Comparison of ENCODE assay signal across 17 cellular contexts in the genomic region with DNA sequence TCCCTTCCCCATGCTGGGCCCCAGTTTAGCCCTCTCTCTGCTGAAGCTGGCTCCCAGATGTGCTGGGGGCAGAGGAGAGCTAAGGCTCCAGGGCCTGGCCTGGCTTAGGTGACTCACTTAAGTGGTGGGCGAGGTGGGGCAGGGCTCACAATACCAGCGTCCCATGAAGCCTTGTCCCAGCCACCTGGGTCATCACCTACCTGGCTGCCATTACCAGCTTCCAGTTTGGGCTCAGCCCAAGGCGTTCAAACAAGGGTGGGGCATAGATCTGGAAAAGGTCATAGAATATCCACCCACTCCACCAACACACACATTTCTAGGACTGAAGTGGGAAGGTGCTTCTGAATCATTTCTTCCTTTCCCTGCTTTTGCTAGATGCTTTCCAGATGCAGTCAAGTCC. TPM values are rescaled to one million over a fixed set of nuclear protein-coding genes. Genes with fewer than 3 reads are reported as not detected.
DNase-seq lines count a peak whose midpoint lies in the region; ATAC-seq, FAIRE-seq and TF ChIP-seq lines count a peak whose summit lies in the region.
"Had no signal": no experiment of that assay in that cellular context is flagged by ENCODE, and none has a peak within 500 bp of the region (broad histone marks: within the 10 kb centered on the region; RNA-seq: fewer than 3 reads in every experiment).

No MANE protein-coding gene starts in this region.

- H3K27me3 ChIP-seq in PC-3 (ENCODE audit: low read length) = no peaks in the 10 kb centered on the region
- peaks cover 52% of the 10 kb centered on the region for H3K27me3 ChIP-seq in transverse colon

- no peak for TF ChIP-seq EP300 in transverse colon (IDR thresholded peaks at IDR 0.05; ENCODE audit: low read depth)

- H3K36me3 ChIP-seq in PC-3 (ENCODE audit: low read depth, low read length) (no peaks in the 10 kb centered on the region), transverse colon (no peaks in the 10 kb centered on the region)

- H3K36me3 Mint-ChIP-seq in activated CD8-positive, alpha-beta memory T cell treated with anti-CD3 and anti-CD28 coated beads, Interleukin-2, amount 10 ng/mL, durations not matched to agents 7 days and 5 days = no peaks in the 10 kb centered on the region
- H3K36me3 Mint-ChIP-seq: CD8-positive, alpha-beta T cell had no signal

- POLR2A ChIA-PET in PC-3 (lab: Charles Lee; ENCODE audit: unreplicated experiment) = no interaction called here

- no peak for DNase-seq in GM12891 (ENCODE audit: insufficient read length, low spot score)
- peak; percentile 17 for DNase-seq in PC-3
- DNase-seq in transverse colon = peak; percentile 41
- DNase-seq in activated CD8-positive, alpha-beta memory T cell treated with anti-CD3 and anti-CD28 coated beads, Interleukin-2, amount 10 ng/mL, durations not matched to agents 7 days and 5 days = no peak
- DNase-seq in left ventricle myocardium superior = no peak
- DNase-seq: ACHN; AML-193; CD8-positive, alpha-beta T cell; Kasumi-1; NCI-H187; NCI-H446; NCI-H69; SIG-M5 had no signal

- H3K27ac ChIP-seq in PC-3 (ENCODE audit: low read length) (no peak overlapping the region), transverse colon (peak overlapping the region in 2 of 4 donors; percentile 10 to 15)

- intact Hi-C loops in PC-3 (cut with micrococcal nuclease) (no loop called here), transverse colon (cut with DNase I; ENCODE audit: low total_unique reads) (loop anchor here (5.0 kb wide), 1 partner anchor 1458 kb away; no protein-coding TSS in a partner anchor), left ventricle myocardium superior (cut with micrococcal nuclease) (no loop called here)

- H3F3A ChIP-seq in PC-3 (ENCODE audit: low read length, unreplicated experiment) = no peaks in the 10 kb centered on the region

- H4K20me1 ChIP-seq in PC-3 (ENCODE audit: low read length) = no peaks in the 10 kb centered on the region

- H3K9me3 ChIP-seq in PC-3 (ENCODE audit: low read length) (no peaks in the 10 kb centered on the region), transverse colon (no peaks in the 10 kb centered on the region)

- no peak for TF ChIP-seq CTCF in PC-3 (conservative IDR thresholded peaks at IDR 0.05; ENCODE audit: low read depth, low read length)
- no peak for TF ChIP-seq CTCF in transverse colon (IDR thresholded peaks at IDR 0.05)

- TF ChIP-seq POLR2A in GM12891 (IDR thresholded peaks at IDR 0.05; ENCODE audit: low read depth, low read length) (no peak), transverse colon (IDR thresholded peaks at IDR 0.05) (peak; percentile 13)

- no peaks in the 10 kb centered on the region for H3K9me2 ChIP-seq in PC-3 (replicated peaks; ENCODE audit: low read length)

- no peak overlapping the region for H3K4me2 ChIP-seq in PC-3 (ENCODE audit: low read length)

- no peak overlapping the region for H3K27ac Mint-ChIP-seq in activated CD8-positive, alpha-beta memory T cell treated with anti-CD3 and anti-CD28 coated beads, Interleukin-2, amount 10 ng/mL, durations not matched to agents 7 days and 5 days
- H3K27ac Mint-ChIP-seq: CD8-positive, alpha-beta T cell had no signal

- H3K4me3 Mint-ChIP-seq in activated CD8-positive, alpha-beta memory T cell treated with anti-CD3 and anti-CD28 coated beads, Interleukin-2, amount 10 ng/mL, durations not matched to agents 7 days and 5 days = no peak overlapping the region
- H3K4me3 Mint-ChIP-seq: CD8-positive, alpha-beta T cell had no signal

- peaks cover 57% of the 10 kb centered on the region for H3K27me3 Mint-ChIP-seq in activated CD8-positive, alpha-beta memory T cell treated with anti-CD3 and anti-CD28 coated beads, Interleukin-2, amount 10 ng/mL, durations not matched to agents 7 days and 5 days

- H3K4me1 Mint-ChIP-seq in activated CD8-positive, alpha-beta memory T cell treated with anti-CD3 and anti-CD28 coated beads, Interleukin-2, amount 10 ng/mL, durations not matched to agents 7 days and 5 days = peaks cover 20% of the 10 kb centered on the region

- in situ Hi-C loops in transverse colon (cut with MboI; ENCODE audit: low pct_ligation_motif_present in 1 of 4, low pct_unique_long_range_greater_than_20kb in 1 of 4, low sequenced_read_pairs in 3 of 4) = no loop called here

- no peaks in the 10 kb centered on the region for H3K9me3 Mint-ChIP-seq in activated CD8-positive, alpha-beta memory T cell treated with anti-CD3 and anti-CD28 coated beads, Interleukin-2, amount 10 ng/mL, durations not matched to agents 7 days and 5 days (ENCODE audit: low read depth)
- H3K9me3 Mint-ChIP-seq: CD8-positive, alpha-beta T cell had no signal

- no peak overlapping the region for H3K9ac ChIP-seq in PC-3 (ENCODE audit: low read length)

- ATAC-seq in PC-3 (no peak), esophagus mucosa (peak; percentile 60), left ventricle myocardium superior (no peak), GM21737 (IDR thresholded peaks at IDR 0.05; ENCODE audit: unreplicated experiment) (no peak)
- no peak for ATAC-seq in activated CD8-positive, alpha-beta memory T cell treated with anti-CD3 and anti-CD28 coated beads, Interleukin-2, amount 10 ng/mL, durations not matched to agents 7 days and 5 days
- ATAC-seq: CD8-positive, alpha-beta T cell had no signal

- FAIRE-seq in GM12891 (lab: Jason Lieb, UNC) = peak; percentile 76
- FAIRE-seq: GM18507, H54 had no signal

- H3K4me3 ChIP-seq in PC-3 (ENCODE audit: low read length) (no peak overlapping the region), transverse colon (no peak overlapping the region)

- H2AFZ ChIP-seq in PC-3 (ENCODE audit: low read length) = no peak overlapping the region

- BruUV-seq in PC-3 (replicated peaks; lab: Mats Ljungman, UMichigan) = no TSS peak

- H3K79me2 ChIP-seq in PC-3 (ENCODE audit: low read length) = no peaks in the 10 kb centered on the region

- CTCF ChIA-PET in PC-3 (lab: Charles Lee) = no interaction called here
- CTCF ChIA-PET in activated CD8-positive, alpha-beta memory T cell treated with anti-CD3 and anti-CD28 coated beads, Interleukin-2, amount 10 ng/mL, durations not matched to agents 7 days and 5 days (lab: Charles Lee) = interaction anchor here (6.9 to 16.0 kb wide), 3 partner anchors 11 to 31 kb away, joined by 46 to 402 read pairs (median 195); a partner anchor contains a TSS

- 46% methylated on average over 3 of the region's 3 CpGs; no CpG with 5 or more reads in 1 of the 2 donors for WGBS in transverse colon (ENCODE audit: low coverage in 1 of 2), 2 donors

- H3K4me1 ChIP-seq in PC-3 (ENCODE audit: insufficient read depth, low read length) (peaks cover 14% of the 10 kb centered on the region), transverse colon (peaks cover 13 to 33% (median 23%) of the 10 kb centered on the region in 4 donors)

TF ChIP-seq in GM12891, 5 proteins besides CTCF, POLR2A, EP300 and RAD21:
- TF ChIP-seq PAX5 (IDR thresholded peaks at IDR 0.05; ENCODE audit: insufficient read depth, low read length, severe bottlenecking) (no peak), TAF1 (IDR thresholded peaks at IDR 0.05; ENCODE audit: low read depth, low read length) (no peak), POLR2AphosphoS5 (IDR thresholded peaks at IDR 0.05; ENCODE audit: low read depth, low read length) (no peak), POU2F2 (IDR thresholded peaks at IDR 0.05; ENCODE audit: low read depth, low read length) (no peak), SPI1 (IDR thresholded peaks at IDR 0.05; ENCODE audit: low read depth, low read length) (no peak)
TF ChIP-seq in GM12891: peak in this region for 0.

RNA-seq across cellular contexts. Expression of a gene that starts 8.3 kb away (rescaled TPM):
- polyA plus RNA-seq in GM12891 (2012; ENCODE audit: low read depth, missing spikeins) = 1.2 TPM
- 24.9 and 25.1 TPM in 2 replicates for total RNA-seq in PC-3 (2014; rRNA removed)
- total RNA-seq in esophagus mucosa = 4.1 TPM
- 10 to 100 TPM in 2 of 4 donors, 1 to 10 TPM in 2; 3.8 to 18.8 (median 10.0) TPM for total RNA-seq in transverse colon
- under 1 TPM in 1 of 2 experiments, not detected in 1; 0.30 TPM for total RNA-seq in activated CD8-positive, alpha-beta memory T cell treated with anti-CD3 and anti-CD28 coated beads, Interleukin-2, amount 10 ng/mL, durations not matched to agents 7 days and 5 days
- 7.8 TPM for total RNA-seq in left ventricle myocardium superior
- total RNA-seq: CD8-positive, alpha-beta T cell had no signal

RNA-seq across cellular contexts. Expression of a gene that starts 39.1 kb away (rescaled TPM):
- polyA plus RNA-seq in GM12891 (2012; ENCODE audit: low read depth, missing spikeins) = 0.46 TPM
- total RNA-seq in PC-3 (2014; rRNA removed) = 46.7 and 63.7 TPM in 2 replicates
- 4.9 TPM for total RNA-seq in esophagus mucosa
- 100 to 1,000 TPM in 1 of 4 donors, 10 to 100 TPM in 3; 47.8 to 442 (median 53.1) TPM for total RNA-seq in transverse colon
- 10 to 100 TPM; 38.2 to 48.8 TPM for total RNA-seq in activated CD8-positive, alpha-beta memory T cell treated with anti-CD3 and anti-CD28 coated beads, Interleukin-2, amount 10 ng/mL, durations not matched to agents 7 days and 5 days
- 11.0 TPM for total RNA-seq in left ventricle myocardium superior

RNA-seq across cellular contexts. Expression of a gene that starts 39.2 kb away (rescaled TPM):
- polyA plus RNA-seq in GM12891 (2012; ENCODE audit: low read depth, missing spikeins) = 0.03 TPM
- total RNA-seq in PC-3 (2014; rRNA removed) = 2.5 and 2.8 TPM in 2 replicates
- total RNA-seq in esophagus mucosa = 0.04 TPM
- 1 to 10 TPM in 1 of 4 donors, under 1 TPM in 2, not detected in 1; 0.27 to 2.0 (median 0.64) TPM for total RNA-seq in transverse colon
- 1 to 10 TPM in 1 of 2 experiments, under 1 TPM in 1; 0.59 to 1.2 TPM for total RNA-seq in activated CD8-positive, alpha-beta memory T cell treated with anti-CD3 and anti-CD28 coated beads, Interleukin-2, amount 10 ng/mL, durations not matched to agents 7 days and 5 days
- total RNA-seq in left ventricle myocardium superior = 0.17 TPM

Comparison
In these comparisons a context has a peak if more than half of its experiments do, and no peak if none do; other contexts are left out.
1. DNase-seq: peak in PC-3 (single experiment) and transverse colon (single experiment); none in GM12891 (single experiment), activated CD8-positive, alpha-beta memory T cell treated with anti-CD3 and anti-CD28 coated beads, Interleukin-2, amount 10 ng/mL, durations not matched to agents 7 days and 5 days (single experiment) and left ventricle myocardium superior (single experiment).